1 cellular context compared by ENCODE assay signal in the genomic region with DNA sequence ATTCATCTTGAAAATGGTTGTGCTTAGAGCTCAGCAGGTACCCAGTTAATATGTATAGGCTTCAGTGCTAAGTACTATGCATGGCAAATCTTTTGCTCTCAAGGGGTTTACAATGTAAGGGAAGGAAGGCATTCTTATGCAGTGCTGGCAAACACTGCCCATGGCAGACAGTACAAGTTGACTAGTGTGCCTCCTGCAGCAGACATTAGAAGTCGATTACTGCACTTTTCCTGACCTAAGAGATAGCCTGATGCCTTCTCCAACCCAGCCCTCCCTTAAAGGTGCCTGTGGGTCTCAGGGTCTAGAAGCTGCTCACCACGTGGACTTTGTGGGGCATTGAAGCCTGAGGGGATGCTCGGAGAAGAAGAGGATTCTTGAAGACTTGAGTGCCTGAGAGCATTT.
A peak's percentile ranks its signal among the peaks of the same experiment; 100 is the strongest.
TF ChIP-seq lines count a peak whose summit lies in the region.

No MANE protein-coding gene starts in this region.

TF ChIP-seq in GM23338, 12 proteins besides CTCF, POLR2A, EP300 and RAD21 (continued from another document):
- TF ChIP-seq, protein P1, sequence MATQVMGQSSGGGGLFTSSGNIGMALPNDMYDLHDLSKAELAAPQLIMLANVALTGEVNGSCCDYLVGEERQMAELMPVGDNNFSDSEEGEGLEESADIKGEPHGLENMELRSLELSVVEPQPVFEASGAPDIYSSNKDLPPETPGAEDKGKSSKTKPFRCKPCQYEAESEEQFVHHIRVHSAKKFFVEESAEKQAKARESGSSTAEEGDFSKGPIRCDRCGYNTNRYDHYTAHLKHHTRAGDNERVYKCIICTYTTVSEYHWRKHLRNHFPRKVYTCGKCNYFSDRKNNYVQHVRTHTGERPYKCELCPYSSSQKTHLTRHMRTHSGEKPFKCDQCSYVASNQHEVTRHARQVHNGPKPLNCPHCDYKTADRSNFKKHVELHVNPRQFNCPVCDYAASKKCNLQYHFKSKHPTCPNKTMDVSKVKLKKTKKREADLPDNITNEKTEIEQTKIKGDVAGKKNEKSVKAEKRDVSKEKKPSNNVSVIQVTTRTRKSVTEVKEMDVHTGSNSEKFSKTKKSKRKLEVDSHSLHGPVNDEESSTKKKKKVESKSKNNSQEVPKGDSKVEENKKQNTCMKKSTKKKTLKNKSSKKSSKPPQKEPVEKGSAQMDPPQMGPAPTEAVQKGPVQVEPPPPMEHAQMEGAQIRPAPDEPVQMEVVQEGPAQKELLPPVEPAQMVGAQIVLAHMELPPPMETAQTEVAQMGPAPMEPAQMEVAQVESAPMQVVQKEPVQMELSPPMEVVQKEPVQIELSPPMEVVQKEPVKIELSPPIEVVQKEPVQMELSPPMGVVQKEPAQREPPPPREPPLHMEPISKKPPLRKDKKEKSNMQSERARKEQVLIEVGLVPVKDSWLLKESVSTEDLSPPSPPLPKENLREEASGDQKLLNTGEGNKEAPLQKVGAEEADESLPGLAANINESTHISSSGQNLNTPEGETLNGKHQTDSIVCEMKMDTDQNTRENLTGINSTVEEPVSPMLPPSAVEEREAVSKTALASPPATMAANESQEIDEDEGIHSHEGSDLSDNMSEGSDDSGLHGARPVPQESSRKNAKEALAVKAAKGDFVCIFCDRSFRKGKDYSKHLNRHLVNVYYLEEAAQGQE (IDR thresholded peaks at IDR 0.05; ENCODE audit: unreplicated experiment), result no peak
- TF ChIP-seq JUNB (IDR thresholded peaks at IDR 0.05; ENCODE audit: unreplicated experiment) (no peak), CREB1 (CRISPR knock-in tag; IDR thresholded peaks at IDR 0.05; ENCODE audit: low read depth) (peak; percentile 13; the same call in 1 of the 2 replicates)
